Comparison of ENCODE assay signal across 26 cellular contexts in genomic region chr3:12561397-12561796, GRCh38. TPM values are rescaled to one million over a fixed set of nuclear protein-coding genes. Genes with fewer than 3 reads are reported as not detected.
DNase-seq lines count a peak whose midpoint lies in the region; ATAC-seq lines count a peak whose summit lies in the region.
"Had no signal": no experiment of that assay in that cellular context is flagged by ENCODE, and none has a peak within 500 bp of the region (broad histone marks: within the 10 kb centered on the region; RNA-seq: fewer than 3 reads in every experiment).

No MANE protein-coding gene starts in this region.

- peaks cover 71% of the 10 kb centered on the region for H3K79me2 ChIP-seq in mesendoderm (ENCODE audit: control insufficient read depth, insufficient read depth, low read length)

- H3K36me3 Mint-ChIP-seq in activated T-cell treated with anti-CD3 and anti-CD28 coated beads, Interleukin-2, amount 50 U/mL, for 72 hours (ENCODE audit: insufficient read depth in 2 of 2): peaks cover 7 to 13% of the 10 kb centered on the region in 2 donors
- H3K36me3 Mint-ChIP-seq in CD4-positive, CD25-positive, alpha-beta regulatory T cell: peaks cover 19% of the 10 kb centered on the region
- H3K36me3 Mint-ChIP-seq in T-helper 17 cell (ENCODE audit: low read depth) (peaks cover under 1% of the 10 kb centered on the region), memory B cell (peaks cover 12% of the 10 kb centered on the region)

- H3K9me3 ChIP-seq in CD4-positive, CD25-positive, alpha-beta regulatory T cell (ENCODE audit: control insufficient read depth in 2 of 2, low read length in 2 of 2): peaks cover 0 to 9% of the 10 kb centered on the region in 2 experiments
- H3K9me3 ChIP-seq in T-helper 17 cell (ENCODE audit: control insufficient read depth, low read length, poor library complexity, severe bottlenecking): no peaks in the 10 kb centered on the region
- H3K9me3 ChIP-seq: A549 had no signal

- peak overlapping the region; percentile 19 for H3K27ac ChIP-seq in CD4-positive, CD25-positive, alpha-beta regulatory T cell (ENCODE audit: insufficient read depth, low read length, poor library complexity, severe bottlenecking)
- no peak overlapping the region for H3K27ac ChIP-seq in mesendoderm (ENCODE audit: low read depth, low read length)
- H3K27ac ChIP-seq: A549 had no signal

- H3K9ac ChIP-seq in mesendoderm (ENCODE audit: low read length): no peak overlapping the region

- H3K4me3 ChIP-seq in CD4-positive, CD25-positive, alpha-beta regulatory T cell (ENCODE audit: low read depth, low read length): no peak overlapping the region
- no peak overlapping the region for H3K4me3 ChIP-seq in mesendoderm (ENCODE audit: low read length)
- H3K4me3 ChIP-seq: A549, skin epidermis had no signal

- WGBS in mesendoderm (ENCODE audit: extremely low coverage, insufficient coverage, low lambda C conversion rate): no CpG with 5 or more reads among the region's 2 CpGs

- no peak overlapping the region for H3K18ac ChIP-seq in mesendoderm (ENCODE audit: low read length)

- no peak overlapping the region for H4K8ac ChIP-seq in mesendoderm (ENCODE audit: low read depth, low read length)

- peaks cover 7% of the 10 kb centered on the region for H3K36me3 ChIP-seq in CD4-positive, CD25-positive, alpha-beta regulatory T cell (ENCODE audit: control insufficient read depth, insufficient read depth, low read length)
- H3K36me3 ChIP-seq in mesendoderm (ENCODE audit: control insufficient read depth, insufficient read depth, low read length): no peaks in the 10 kb centered on the region

- no peak overlapping the region for H3K56ac ChIP-seq in mesendoderm (ENCODE audit: low read length)

- no peak overlapping the region for H3K23ac ChIP-seq in mesendoderm (ENCODE audit: low read length)

- H2BK120ac ChIP-seq in mesendoderm (ENCODE audit: low read depth, low read length): no peak overlapping the region

- no peaks in the 10 kb centered on the region for H3K27me3 Mint-ChIP-seq in activated T-cell treated with anti-CD3 and anti-CD28 coated beads, Interleukin-2, amount 50 U/mL, for 72 hours (ENCODE audit: low read depth)
- H3K27me3 Mint-ChIP-seq in CD4-positive, CD25-positive, alpha-beta regulatory T cell: peaks cover 4% of the 10 kb centered on the region
- H3K27me3 Mint-ChIP-seq in T-helper 17 cell (peaks cover 2% of the 10 kb centered on the region), memory B cell (no peaks in the 10 kb centered on the region)
- H3K27me3 Mint-ChIP-seq: progenitor cell of endocrine pancreas, type B pancreatic cell had no signal

- H3K4ac ChIP-seq in mesendoderm (ENCODE audit: low read depth, low read length): no peak overlapping the region

- peaks cover 4 to 5% of the 10 kb centered on the region in 2 donors for H3K9me3 Mint-ChIP-seq in activated T-cell treated with anti-CD3 and anti-CD28 coated beads, Interleukin-2, amount 50 U/mL, for 72 hours
- H3K9me3 Mint-ChIP-seq in CD4-positive, CD25-positive, alpha-beta regulatory T cell: peaks cover 0 to 13% (median 3%) of the 10 kb centered on the region in 7 donors
- H3K9me3 Mint-ChIP-seq in memory B cell: peaks cover 6% of the 10 kb centered on the region
- H3K9me3 Mint-ChIP-seq: endodermal cell had no signal

- no peak overlapping the region for H3K4me2 ChIP-seq in mesendoderm (ENCODE audit: low read length)
- H3K4me2 ChIP-seq: A549 had no signal

- peaks cover 65% of the 10 kb centered on the region for H3K4me1 Mint-ChIP-seq in activated T-cell treated with anti-CD3 and anti-CD28 coated beads, Interleukin-2, amount 50 U/mL, for 72 hours (ENCODE audit: low read depth)
- H3K4me1 Mint-ChIP-seq in CD4-positive, CD25-positive, alpha-beta regulatory T cell: peaks cover 41 to 76% (median 60%) of the 10 kb centered on the region in 4 donors
- H3K4me1 Mint-ChIP-seq in T-helper 17 cell: peaks cover 31% of the 10 kb centered on the region
- peaks cover 51% of the 10 kb centered on the region for H3K4me1 Mint-ChIP-seq in memory B cell

- H4K5ac ChIP-seq in mesendoderm (ENCODE audit: low read length): no peak overlapping the region

- no peak overlapping the region for H2BK5ac ChIP-seq in mesendoderm (ENCODE audit: low read length)

- no peak overlapping the region for H2BK15ac ChIP-seq in mesendoderm (replicated peaks; ENCODE audit: low read depth)

- no peak overlapping the region for H2AK5ac ChIP-seq in mesendoderm (ENCODE audit: low read length)

- DNase-seq in activated T-cell treated with anti-CD3 and anti-CD28 coated beads, Interleukin-2, amount 50 U/mL, for 72 hours: no peak
- DNase-seq in activated T-cell treated with anti-CD3 and anti-CD28 coated beads, Interleukin-2, amount 50 U/mL, for 48 hours: no peak
- DNase-seq in CD4-positive, CD25-positive, alpha-beta regulatory T cell: no peak
- DNase-seq in T-helper 17 cell: no peak
- no peak for DNase-seq in memory B cell (ENCODE audit: low spot score in 2 of 2)
- no peak for DNase-seq in mesendoderm
- no peak for DNase-seq in anterior cingulate cortex (lab: John Stamatoyannopoulos, UW)
- DNase-seq in C1 segment of cervical spinal cord (lab: John Stamatoyannopoulos, UW): no peak
- DNase-seq: activated CD4-positive, alpha-beta T cell treated with anti-CD3 and anti-CD28 coated beads, Interleukin-2, amount 50 U/mL, for 48 hours; COR-L47; cortex of kidney; endodermal cell; foreskin fibroblast; GOT3; left colon; mesenchymal stem cell; NCI-H1092 treated with DMSO at 0.1 percent for 48 hours; NCI-H187 treated with DMSO at 0.1 percent for 48 hours; NCI-H524 treated with DMSO at 0.1 percent for 48 hours; T-helper 9 cell had no signal

- no peak for ATAC-seq in activated T-cell treated with anti-CD3 and anti-CD28 coated beads, Interleukin-2, amount 50 U/mL, for 72 hours (replicated peaks in 1 of 2)
- no peak for ATAC-seq in CD4-positive, CD25-positive, alpha-beta regulatory T cell (ENCODE audit: low read depth in 2 of 2)
- ATAC-seq in T-helper 17 cell (no peak), memory B cell (ENCODE audit: low read depth) (no peak)
- ATAC-seq: A549, esophagus mucosa, left colon had no signal

- peaks cover 54% of the 10 kb centered on the region for H3K4me1 ChIP-seq in CD4-positive, CD25-positive, alpha-beta regulatory T cell (ENCODE audit: control insufficient read depth, insufficient read depth, low read length, poor library complexity, severe bottlenecking)
- H3K4me1 ChIP-seq in mesendoderm (ENCODE audit: control insufficient read depth, low read depth, low read length): peaks cover 2% of the 10 kb centered on the region

- no peaks in the 10 kb centered on the region for H3K27me3 ChIP-seq in CD4-positive, CD25-positive, alpha-beta regulatory T cell (ENCODE audit: control insufficient read depth, insufficient read depth, low read length)
- H3K27me3 ChIP-seq in mesendoderm (ENCODE audit: insufficient read depth, low read length, poor library complexity): no peaks in the 10 kb centered on the region

- H3K27ac Mint-ChIP-seq in activated T-cell treated with anti-CD3 and anti-CD28 coated beads, Interleukin-2, amount 50 U/mL, for 72 hours: peak overlapping the region; percentile 18
- peak overlapping the region in 2 of 3 donors; percentile 86 to 90 for H3K27ac Mint-ChIP-seq in CD4-positive, CD25-positive, alpha-beta regulatory T cell
- H3K27ac Mint-ChIP-seq in T-helper 17 cell (peak overlapping the region; percentile 66), memory B cell (peak overlapping the region; percentile 64)
- H3K27ac Mint-ChIP-seq: endodermal cell, progenitor cell of endocrine pancreas had no signal

- peak overlapping the region in 1 of 2 donors; percentile 29 for H3K4me3 Mint-ChIP-seq in activated T-cell treated with anti-CD3 and anti-CD28 coated beads, Interleukin-2, amount 50 U/mL, for 72 hours
- peak overlapping the region in 3 of 4 donors; percentile 33 to 58 (median 42) for H3K4me3 Mint-ChIP-seq in CD4-positive, CD25-positive, alpha-beta regulatory T cell
- H3K4me3 Mint-ChIP-seq in T-helper 17 cell (no peak overlapping the region), memory B cell (no peak overlapping the region)
- H3K4me3 Mint-ChIP-seq: endodermal cell had no signal

- peaks cover 18% of the 10 kb centered on the region for H3K79me1 ChIP-seq in mesendoderm (ENCODE audit: low read length)

RNA-seq across cellular contexts. Expression of gene MKRN2, which starts 4.5 kb away (rescaled TPM):
- 10 to 100 TPM; 31.2 to 32.4 TPM for total RNA-seq in activated T-cell treated with anti-CD3 and anti-CD28 coated beads, Interleukin-2, amount 50 U/mL, for 72 hours
- 24.6 TPM for total RNA-seq in CD4-positive, CD25-positive, alpha-beta regulatory T cell
- 10 to 100 TPM; 45.9 to 61.6 (median 54.0) TPM for polyA plus RNA-seq in CD4-positive, CD25-positive, alpha-beta regulatory T cell
- total RNA-seq in T-helper 17 cell: 10 to 100 TPM; 21.9 to 23.9 TPM
- 9.6 TPM for polyA plus RNA-seq in mesendoderm (2013, experiment 1 of 2)
- polyA plus RNA-seq in mesendoderm (2013, experiment 2 of 2): 9.5 TPM

RNA-seq across cellular contexts. Expression of gene MKRN2OS, which starts 16.1 kb away (rescaled TPM):
- not detected for total RNA-seq in activated T-cell treated with anti-CD3 and anti-CD28 coated beads, Interleukin-2, amount 50 U/mL, for 72 hours
- not detected for total RNA-seq in CD4-positive, CD25-positive, alpha-beta regulatory T cell
- polyA plus RNA-seq in CD4-positive, CD25-positive, alpha-beta regulatory T cell: under 1 TPM in 1 of 4 donors, not detected in 3; 0.21 TPM
- total RNA-seq in T-helper 17 cell: not detected
- 0.13 TPM for polyA plus RNA-seq in mesendoderm (2013, experiment 1 of 2)
- polyA plus RNA-seq in mesendoderm (2013, experiment 2 of 2): 0.04 TPM
- total RNA-seq: myocyte had no signal
- polyA plus RNA-seq: A549 had no signal

Comparison
In these comparisons a context has a peak if more than half of its experiments do, and no peak if none do; other contexts are left out.
1. H3K27ac Mint-ChIP-seq: peak in every context shown above with its lines; median percentile 88 in CD4-positive, CD25-positive, alpha-beta regulatory T cell; 66 in T-helper 17 cell; 64 in memory B cell; 18 in activated T-cell treated with anti-CD3 and anti-CD28 coated beads, Interleukin-2, amount 50 U/mL, for 72 hours.
2. H3K4me3 Mint-ChIP-seq: peak in CD4-positive, CD25-positive, alpha-beta regulatory T cell (3 of 4); none in T-helper 17 cell (single experiment) and memory B cell (single experiment).